ENCODE assay signal across 11 cellular contexts in the genomic region with DNA sequence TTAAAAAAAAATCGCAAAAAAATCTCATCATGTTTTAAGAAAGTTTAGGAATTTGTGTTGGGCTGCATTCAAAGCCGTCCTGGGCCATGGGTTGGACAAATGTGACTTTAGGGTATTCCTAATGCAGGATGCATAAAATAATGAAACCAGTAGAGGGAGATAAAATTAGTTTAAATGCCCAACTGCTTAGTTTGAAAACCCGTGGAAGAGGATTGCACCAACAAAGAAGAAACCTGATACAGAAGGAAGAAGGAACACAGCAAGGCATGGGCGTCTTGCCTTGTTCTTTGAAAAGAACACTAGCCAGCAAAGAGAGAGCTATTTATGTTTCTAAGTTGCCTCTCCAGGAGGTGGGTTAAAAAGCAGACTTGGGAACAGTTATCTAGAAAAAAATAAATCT. TPM values are rescaled to one million over a fixed set of nuclear protein-coding genes. Genes with fewer than 3 reads are reported as not detected.
DNase-seq lines count a peak whose midpoint lies in the region; ATAC-seq and TF ChIP-seq lines count a peak whose summit lies in the region.
"Had no signal": no experiment of that assay in that cellular context is flagged by ENCODE, and none has a peak within 500 bp of the region (broad histone marks: within the 10 kb centered on the region; RNA-seq: fewer than 3 reads in every experiment).

No MANE protein-coding gene starts in this region.

- 0 out of 2 replicates have a peak, but pooled peaks have one; percentile 21 for TF ChIP-seq RAD21 in IMR-90 (IDR thresholded peaks at IDR 0.05; ENCODE audit: low read length)

- H3K36me3 ChIP-seq in IMR-90 (ENCODE audit: control insufficient read depth, insufficient read depth, low read length): peaks cover 1% of the 10 kb centered on the region; the same call in 1 of the 2 replicates
- H3K36me3 ChIP-seq in adipocyte (ENCODE audit: control insufficient read depth, insufficient read depth, low read length, severe bottlenecking): peaks cover 11% of the 10 kb centered on the region
- H3K36me3 ChIP-seq in mesenchymal stem cell (ENCODE audit: control insufficient read depth in 1 of 2, insufficient read depth in 2 of 2, low read depth in 1 of 2, low read length in 2 of 2): peaks cover 0 to 14% of the 10 kb centered on the region in 2 experiments
- no peaks in the 10 kb centered on the region for H3K36me3 ChIP-seq in mucosa of descending colon (ENCODE audit: low read depth)

- no peaks in the 10 kb centered on the region for H3K9me3 ChIP-seq in IMR-90 (ENCODE audit: control insufficient read depth, insufficient read depth, low read length)
- H3K9me3 ChIP-seq in adipocyte (ENCODE audit: control insufficient read depth, low read length): no peaks in the 10 kb centered on the region
- H3K9me3 ChIP-seq in mesenchymal stem cell (ENCODE audit: control insufficient read depth, low read length): no peaks in the 10 kb centered on the region
- no peaks in the 10 kb centered on the region for H3K9me3 ChIP-seq in mucosa of descending colon

- H4K5ac ChIP-seq in IMR-90 (ENCODE audit: low read depth, low read length): no peak overlapping the region

- POLR2A ChIA-PET in IMR-90 (lab: Charles Lee; ENCODE audit: unreplicated experiment): no interaction called here

- no peak overlapping the region for H3K14ac ChIP-seq in IMR-90 (replicated peaks; ENCODE audit: low read depth, low read length)
- no peak overlapping the region for H3K14ac ChIP-seq in mesenchymal stem cell (ENCODE audit: low read length in 2 of 2)

- CTCF ChIA-PET in IMR-90 (lab: Yijun Ruan, JAX): interaction anchor here (0.7 to 0.9 kb wide), 3 partner anchors 11 to 24 kb away, joined by 3 to 5 read pairs (median 4); no protein-coding TSS in a partner anchor

- H3K23ac ChIP-seq in IMR-90 (ENCODE audit: low read depth, low read length): no peak overlapping the region
- H3K23ac ChIP-seq in mesenchymal stem cell (ENCODE audit: low read length in 2 of 2): no peak overlapping the region

- H2BK120ac ChIP-seq in IMR-90 (ENCODE audit: low read depth, low read length) (no peak overlapping the region), mesenchymal stem cell (ENCODE audit: low read depth, low read length) (no peak overlapping the region)

- no peak overlapping the region for H3K56ac ChIP-seq in IMR-90 (ENCODE audit: extremely low read depth, insufficient read depth, low read length)

- H3K18ac ChIP-seq in IMR-90 (ENCODE audit: low read depth, low read length) (no peak overlapping the region), mesenchymal stem cell (ENCODE audit: low read depth in 1 of 2, low read length in 2 of 2) (no peak overlapping the region)

- H2AK5ac ChIP-seq in IMR-90 (ENCODE audit: low read depth, low read length) (no peak overlapping the region), mesenchymal stem cell (ENCODE audit: low read length, severe bottlenecking) (no peak overlapping the region)

- 80% methylated on average over 1 of the region's 4 CpGs; no CpG with 5 or more reads in 1 of the 2 experiments for WGBS in IMR-90 (ENCODE audit: extremely low coverage in 2 of 2, insufficient read length in 1 of 2), 2 experiments
- 82% methylated on average over 4 of the region's 4 CpGs for WGBS in mesenchymal stem cell

- no peak overlapping the region for H4K8ac ChIP-seq in IMR-90 (ENCODE audit: low read depth in 2 of 2, low read length in 2 of 2)
- H4K8ac ChIP-seq in mesenchymal stem cell (ENCODE audit: low read length): no peak overlapping the region

- ATAC-seq in IMR-90 (ENCODE audit: low read depth) (peak; percentile 91), HG02840 (IDR thresholded peaks at IDR 0.05; ENCODE audit: low FRiP score, unreplicated experiment) (no peak), mucosa of descending colon (no peak)

- no peak overlapping the region for H2BK12ac ChIP-seq in mesenchymal stem cell (ENCODE audit: low read length in 2 of 2)

- dilution Hi-C loops in IMR-90 (cut with HindIII; ENCODE audit: low sequenced_read_pairs, unreplicated experiment): no loop called here

- H2BK15ac ChIP-seq in IMR-90 (ENCODE audit: low read depth, low read length) (no peak overlapping the region), mesenchymal stem cell (ENCODE audit: low read depth, poor library complexity, severe bottlenecking) (no peak overlapping the region)

- no peak overlapping the region for H2AK9ac ChIP-seq in IMR-90 (replicated peaks; ENCODE audit: low read depth, low read length, poor library complexity)

- peaks cover 3% of the 10 kb centered on the region; the same call in 1 of the 2 replicates for H3K9me1 ChIP-seq in IMR-90 (ENCODE audit: insufficient read depth, low read length)

- BruUV-seq in IMR-90 (replicated peaks; lab: Mats Ljungman, UMichigan): no TSS peak

- intact Hi-C loops in IMR-90 (cut with micrococcal nuclease) (loop anchor here (1.0 to 5.0 kb wide), 2 partner anchors 180 to 1400 kb away; no protein-coding TSS in a partner anchor), mucosa of descending colon (cut with DNase I, micrococcal nuclease) (no loop called here)

- no peak overlapping the region for H2BK20ac ChIP-seq in IMR-90 (ENCODE audit: low read depth, low read length)

- H3K27me3 ChIP-seq in IMR-90 (ENCODE audit: control insufficient read depth, insufficient read depth, low read length) (no peaks in the 10 kb centered on the region; the same call in 1 of the 2 replicates), adipocyte (replicated peaks; ENCODE audit: control insufficient read depth, insufficient read depth, low read length) (no peaks in the 10 kb centered on the region), mesenchymal stem cell (ENCODE audit: control insufficient read depth in 1 of 2, insufficient read depth in 1 of 2, low read length in 2 of 2) (no peaks in the 10 kb centered on the region)
- H3K27me3 ChIP-seq: dorsolateral prefrontal cortex had no signal

- DNase-seq in DMS 273 (lab: John Stamatoyannopoulos, UW; ENCODE audit: unreplicated experiment) (peak; percentile 83), IMR-90 (peak; percentile 65), adipocyte (ENCODE audit: low read depth) (peak; percentile 80), mesenchymal stem cell (peak; percentile 3), activated gamma-delta T cell (lab: John Stamatoyannopoulos, UW) (no peak), mucosa of descending colon (no peak)
- no peak for DNase-seq in stimulated activated CD4-positive, alpha-beta T cell treated with anti-CD3 and anti-CD28 coated beads, Interleukin-4, amount 100 ng/mL, for 4 hours
- DNase-seq: activated B cell treated with CpG ODN at 0.5 μM for 24 hours, nucleus accumbens had no signal

- TF ChIP-seq CTCF in IMR-90 (conservative IDR thresholded peaks at IDR 0.05; ENCODE audit: low read depth, low read length) (peak; percentile 32), mucosa of descending colon (IDR thresholded peaks at IDR 0.05) (no peak)

- H3K4me3 ChIP-seq in IMR-90 (ENCODE audit: insufficient read depth, low read depth, low read length) (no peak overlapping the region), adipocyte (ENCODE audit: low read length) (no peak overlapping the region), mesenchymal stem cell (ENCODE audit: insufficient read depth in 1 of 2, low read depth in 1 of 2, low read length in 2 of 2) (no peak overlapping the region), mucosa of descending colon (no peak overlapping the region)
- H3K4me3 ChIP-seq: dorsolateral prefrontal cortex had no signal

- H3K27ac ChIP-seq in IMR-90 (ENCODE audit: insufficient read depth, low read length) (no peak overlapping the region), mesenchymal stem cell (ENCODE audit: low read length, poor library complexity, severe bottlenecking) (no peak overlapping the region)

- H3K4ac ChIP-seq in IMR-90 (ENCODE audit: low read depth, low read length) (no peak overlapping the region), mesenchymal stem cell (ENCODE audit: low read depth in 1 of 2, low read length in 2 of 2) (no peak overlapping the region)

- H2AFZ ChIP-seq in IMR-90 (replicated peaks; ENCODE audit: low read length, poor library complexity) (no peak overlapping the region), mesenchymal stem cell (ENCODE audit: low read depth, low read length) (no peak overlapping the region)

- no peaks in the 10 kb centered on the region for H4K20me1 ChIP-seq in IMR-90 (ENCODE audit: insufficient read depth, low read length)

- in situ Hi-C loops in IMR-90 (cut with MboI; ENCODE audit: low sequenced_read_pairs): no loop called here

- no peak for TF ChIP-seq POLR2A in IMR-90 (IDR thresholded peaks at IDR 0.05; ENCODE audit: low read depth, low read length)

- H3K79me1 ChIP-seq in IMR-90 (ENCODE audit: low read depth in 1 of 2, low read length in 2 of 2) (no peaks in the 10 kb centered on the region), mesenchymal stem cell (replicated peaks; ENCODE audit: low read length, poor library complexity, severe bottlenecking) (no peaks in the 10 kb centered on the region)

- H2BK5ac ChIP-seq in IMR-90 (ENCODE audit: low read depth, low read length, poor library complexity, severe bottlenecking): no peak overlapping the region
- H2BK5ac ChIP-seq in mesenchymal stem cell (ENCODE audit: low read depth, low read length, poor library complexity, severe bottlenecking): no peak overlapping the region

- H3K9ac ChIP-seq in IMR-90 (ENCODE audit: low read depth, low read length) (no peak overlapping the region), adipocyte (ENCODE audit: low read length) (no peak overlapping the region), mesenchymal stem cell (ENCODE audit: low read length) (no peak overlapping the region)

- no peak overlapping the region; the same call in 1 of the 2 replicates for H3K4me2 ChIP-seq in IMR-90 (ENCODE audit: low read depth, low read length)
- no peak overlapping the region for H3K4me2 ChIP-seq in mesenchymal stem cell (ENCODE audit: low read length, poor library complexity, severe bottlenecking)

- H4K91ac ChIP-seq in IMR-90 (ENCODE audit: insufficient read depth, low read depth, low read length) (no peak overlapping the region), mesenchymal stem cell (ENCODE audit: low read length) (no peak overlapping the region)

- H3K4me1 ChIP-seq in IMR-90 (ENCODE audit: control insufficient read depth, insufficient read depth, low read length) (no peaks in the 10 kb centered on the region), adipocyte (ENCODE audit: control insufficient read depth, insufficient read depth, low read length) (peaks cover 9% of the 10 kb centered on the region), mesenchymal stem cell (ENCODE audit: control insufficient read depth, insufficient read depth, low read depth, low read length) (peaks cover 2% of the 10 kb centered on the region), mucosa of descending colon (ENCODE audit: low read depth) (no peaks in the 10 kb centered on the region)

RNA-seq across cellular contexts. Expression of a gene that starts 37.9 kb away (rescaled TPM):
- total RNA-seq in IMR-90 (2012; rRNA removed) (74.7 and 88.5 TPM in 2 replicates), mucosa of descending colon (10 to 100 TPM; 12.5 to 13.3 (median 13.0) TPM)
- polyA plus RNA-seq in IMR-90 (2012; rRNA removed): 15.3 and 16.7 TPM in 2 replicates
- 3.8 and 9.3 TPM in 2 replicates for polyA plus RNA-seq in IMR-90 (2012; cell fraction: cytosol; rRNA removed)
- polyA plus RNA-seq in IMR-90 (2012; cell fraction: nucleus; rRNA removed; ENCODE audit: low replicate concordance): 2.4 and 12.0 TPM in 2 replicates
- 8.0 TPM for polyA plus RNA-seq in mesenchymal stem cell (2013, experiment 1 of 2)
- polyA plus RNA-seq in mesenchymal stem cell (2013, experiment 2 of 2): 6.6 TPM

RNA-seq across cellular contexts. Expression of a gene that starts 38.1 kb away (rescaled TPM):
- total RNA-seq in IMR-90 (2012; rRNA removed) (26.7 and 27.1 TPM in 2 replicates), mucosa of descending colon (10 to 100 TPM; 27.4 to 36.0 (median 33.5) TPM)
- polyA plus RNA-seq in IMR-90 (2012; rRNA removed): 5.4 and 6.0 TPM in 2 replicates
- polyA plus RNA-seq in IMR-90 (2012; cell fraction: cytosol; rRNA removed): 1.0 and 1.3 TPM in 2 replicates
- 0.49 and 4.0 TPM in 2 replicates for polyA plus RNA-seq in IMR-90 (2012; cell fraction: nucleus; rRNA removed; ENCODE audit: low replicate concordance)
- polyA plus RNA-seq in mesenchymal stem cell (2013, experiment 1 of 2): 8.9 TPM
- polyA plus RNA-seq in mesenchymal stem cell (2013, experiment 2 of 2): 9.1 TPM

Comparison
In these comparisons a context has a peak if more than half of its experiments do, and no peak if none do; other contexts are left out.
1. DNase-seq: peak in DMS 273 (single experiment), IMR-90 (single experiment), adipocyte (single experiment) and mesenchymal stem cell (single experiment); none in stimulated activated CD4-positive, alpha-beta T cell treated with anti-CD3 and anti-CD28 coated beads, Interleukin-4, amount 100 ng/mL, for 4 hours (0 of 2), activated gamma-delta T cell (single experiment) and mucosa of descending colon (0 of 3).